In genomic region chr7:84144935-84145334, GRCh38 we compare ENCODE assay signal across 15 cellular contexts.
"Had no signal": no experiment of that assay in that cellular context is flagged by ENCODE, and none has a peak within 500 bp of the region (broad histone marks: within the 10 kb centered on the region; RNA-seq: fewer than 3 reads in every experiment).

No MANE protein-coding gene starts in this region.

- H3K36me3 ChIP-seq: colonic mucosa, heart left ventricle, neutrophil, transverse colon had no signal

- H3K27me3 ChIP-seq: colonic mucosa, heart left ventricle, neutrophil, transverse colon had no signal

- H3K4me3 ChIP-seq: colonic mucosa, heart left ventricle, skin epidermis, transverse colon had no signal

- H3K27ac ChIP-seq: colonic mucosa, heart left ventricle, neutrophil, skin epidermis, transverse colon had no signal

- H3K4me1 ChIP-seq: colonic mucosa, heart left ventricle had no signal

- ATAC-seq: heart left ventricle; left ventricle myocardium superior; stimulated activated effector memory CD8-positive, alpha-beta T cell treated with anti-CD3 and anti-CD28 coated beads, Interleukin-12 subunit alpha, Interleukin-12 subunit beta, amount 100 ng/mL, for 72 hours had no signal

- H3K9me3 ChIP-seq: colonic mucosa, heart left ventricle, neutrophil, transverse colon had no signal

- DNase-seq: activated CD4-positive, alpha-beta T cell treated with anti-CD3 and anti-CD28 coated beads, Interleukin-2, amount 50 U/mL, for 1 hour; activated naive CD4-positive, alpha-beta T cell treated with anti-CD3 and anti-CD28 coated beads, Interleukin-2, amount 10 ng/mL, durations not matched to agents 7 days and 5 days; activated T-cell treated with anti-CD3 and anti-CD28 coated beads for 4 hours; colonic mucosa; effector CD4-positive, alpha-beta T cell; heart left ventricle; kidney; left ventricle myocardium superior; midbrain; naive B cell; T-helper 2 cell; transverse colon had no signal
